8 cellular contexts compared by ENCODE assay signal in the genomic region with DNA sequence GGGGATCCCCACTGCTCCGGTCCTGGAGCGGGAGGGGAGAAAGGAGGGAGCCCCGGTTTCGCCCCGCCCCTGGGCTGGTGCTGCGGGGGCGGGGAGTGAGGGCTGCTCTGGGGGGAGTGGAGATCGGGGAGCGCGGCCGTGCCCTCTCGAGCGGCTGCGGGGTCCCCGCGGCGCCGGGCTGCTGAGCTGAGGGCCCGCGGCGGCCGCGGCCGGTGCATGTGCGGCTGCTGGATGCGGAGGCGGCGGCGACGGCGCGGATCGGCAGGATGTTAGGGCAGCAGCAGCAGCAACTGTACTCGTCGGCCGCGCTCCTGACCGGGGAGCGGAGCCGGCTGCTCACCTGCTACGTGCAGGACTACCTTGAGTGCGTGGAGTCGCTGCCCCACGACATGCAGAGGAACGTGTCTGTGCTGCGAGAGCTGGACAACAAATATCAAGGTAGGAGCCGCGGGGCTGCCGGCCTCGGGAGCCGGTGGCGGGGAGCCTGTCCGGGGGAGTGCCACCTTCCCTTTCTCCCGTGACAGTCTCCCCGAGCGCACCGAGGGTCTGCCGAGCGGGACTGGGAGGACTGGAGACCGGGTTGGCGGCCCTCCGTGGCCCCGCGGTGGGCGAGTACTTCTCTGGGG. TPM values are rescaled to one million over a fixed set of nuclear protein-coding genes. Genes with fewer than 3 reads are reported as not detected.
A peak's percentile ranks its signal among the peaks of the same experiment; 100 is the strongest.
DNase-seq lines count a peak whose midpoint lies in the region; ATAC-seq and TF ChIP-seq lines count a peak whose summit lies in the region.

A gene with protein sequence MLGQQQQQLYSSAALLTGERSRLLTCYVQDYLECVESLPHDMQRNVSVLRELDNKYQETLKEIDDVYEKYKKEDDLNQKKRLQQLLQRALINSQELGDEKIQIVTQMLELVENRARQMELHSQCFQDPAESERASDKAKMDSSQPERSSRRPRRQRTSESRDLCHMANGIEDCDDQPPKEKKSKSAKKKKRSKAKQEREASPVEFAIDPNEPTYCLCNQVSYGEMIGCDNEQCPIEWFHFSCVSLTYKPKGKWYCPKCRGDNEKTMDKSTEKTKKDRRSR (plus strand): TSS at position 129 of the 626 bp plus-strand sequence. CDS start 138 bp downstream, at position 267.

- TF ChIP-seq CTCF in omental fat pad (IDR thresholded peaks at IDR 0.05), result no peak

- peak within 1 kb of the TSS; percentile 73 to 77 for H3K4me3 ChIP-seq in CD4-positive, alpha-beta memory T cell (ENCODE audit: low read length in 2 of 2)

- peaks cover under 1 to 13% of the 10 kb centered on the region in 2 donors for H3K36me3 Mint-ChIP-seq in CD4-positive, alpha-beta memory T cell
- H3K36me3 Mint-ChIP-seq in activated CD8-positive, alpha-beta T cell treated with anti-CD3 and anti-CD28 coated beads, Interleukin-2, amount 10 ng/mL, durations not matched to agents 7 days and 5 days (ENCODE audit: low read depth), result peaks cover under 1% of the 10 kb centered on the region

- peaks cover 8 to 26% (median 20%) of the 10 kb centered on the region in 4 donors for H3K4me1 Mint-ChIP-seq in CD4-positive, alpha-beta memory T cell
- H3K4me1 Mint-ChIP-seq in activated CD8-positive, alpha-beta T cell treated with anti-CD3 and anti-CD28 coated beads, Interleukin-2, amount 10 ng/mL, durations not matched to agents 7 days and 5 days (ENCODE audit: low read depth), result peaks cover 34% of the 10 kb centered on the region

- H3K27me3 ChIP-seq in CD4-positive, alpha-beta memory T cell (ENCODE audit: insufficient read depth, low read length), result no peaks in the 10 kb centered on the region

- intact Hi-C loops in CD4-positive, alpha-beta memory T cell (cut with micrococcal nuclease), result loop anchor here (1.0 to 10.0 kb wide), 11 partner anchors 33 to 1966 kb away; a partner anchor contains a TSS

- no peaks in the 10 kb centered on the region for H3K9me3 ChIP-seq in CD4-positive, alpha-beta memory T cell (ENCODE audit: control insufficient read depth in 1 of 2, low read length in 2 of 2)

- POLR2A ChIA-PET in CD4-positive, alpha-beta memory T cell (lab: Charles Lee; ENCODE audit: partially characterized antibody), result interaction anchor here (0.6 to 6.9 kb wide), 9 partner anchors 10 to 1229 kb away, joined by 3 to 130 read pairs (median 6); a partner anchor contains a TSS
- POLR2A ChIA-PET in activated CD8-positive, alpha-beta T cell treated with anti-CD3 and anti-CD28 coated beads, Interleukin-2, amount 10 ng/mL, durations not matched to agents 7 days and 5 days (lab: Charles Lee), result interaction anchor here (0.7 to 3.6 kb wide), 6 partner anchors 12 to 587 kb away, joined by 3 to 43 read pairs (median 6); a partner anchor contains a TSS

- peak within 1 kb of the TSS; percentile 92 to 98 (median 97) for H3K4me3 Mint-ChIP-seq in CD4-positive, alpha-beta memory T cell
- peak within 1 kb of the TSS; percentile 93 for H3K4me3 Mint-ChIP-seq in activated CD8-positive, alpha-beta T cell treated with anti-CD3 and anti-CD28 coated beads, Interleukin-2, amount 10 ng/mL, durations not matched to agents 7 days and 5 days

- no peaks in the 10 kb centered on the region for H3K27me3 Mint-ChIP-seq in CD4-positive, alpha-beta memory T cell
- H3K27me3 Mint-ChIP-seq in activated CD8-positive, alpha-beta T cell treated with anti-CD3 and anti-CD28 coated beads, Interleukin-2, amount 10 ng/mL, durations not matched to agents 7 days and 5 days (ENCODE audit: low read depth), result no peaks in the 10 kb centered on the region

- H3K27ac ChIP-seq in CD4-positive, alpha-beta memory T cell (ENCODE audit: low read depth, low read length), result peak within 1 kb of the TSS; percentile 90

- ATAC-seq in GM18858 (IDR thresholded peaks at IDR 0.05; ENCODE audit: unreplicated experiment) (peak; percentile 21), HG03025 (IDR thresholded peaks at IDR 0.05; ENCODE audit: low FRiP score, unreplicated experiment) (peak; percentile 54), omental fat pad (ENCODE audit: low FRiP score) (peak; percentile 80)
- peak; percentile 66 for ATAC-seq in activated CD8-positive, alpha-beta T cell treated with anti-CD3 and anti-CD28 coated beads, Interleukin-2, amount 10 ng/mL, durations not matched to agents 7 days and 5 days

- no peaks in the 10 kb centered on the region for H3K36me3 ChIP-seq in CD4-positive, alpha-beta memory T cell (ENCODE audit: insufficient read depth, low read length)

- H3K27ac Mint-ChIP-seq in CD4-positive, alpha-beta memory T cell, result peak within 1 kb of the TSS; percentile 92 to 100 (median 99)
- peak within 1 kb of the TSS; percentile 98 for H3K27ac Mint-ChIP-seq in activated CD8-positive, alpha-beta T cell treated with anti-CD3 and anti-CD28 coated beads, Interleukin-2, amount 10 ng/mL, durations not matched to agents 7 days and 5 days

- no peaks in the 10 kb centered on the region for H3K9me3 Mint-ChIP-seq in CD4-positive, alpha-beta memory T cell
- H3K9me3 Mint-ChIP-seq in activated CD8-positive, alpha-beta T cell treated with anti-CD3 and anti-CD28 coated beads, Interleukin-2, amount 10 ng/mL, durations not matched to agents 7 days and 5 days (ENCODE audit: insufficient read depth), result no peaks in the 10 kb centered on the region

- peaks cover 19% of the 10 kb centered on the region for H3K4me1 ChIP-seq in CD4-positive, alpha-beta memory T cell (ENCODE audit: insufficient read depth, low read length)

- DNase-seq in CD4-positive, alpha-beta memory T cell, result no peak
- DNase-seq in NCI-H2171 (lab: John Stamatoyannopoulos, UW) (peak; percentile 54), foreskin melanocyte (peak; percentile 40), omental fat pad (ENCODE audit: low spot score) (no peak), T-helper 9 cell (no peak)
- DNase-seq in activated CD8-positive, alpha-beta T cell treated with anti-CD3 and anti-CD28 coated beads, Interleukin-2, amount 10 ng/mL, durations not matched to agents 7 days and 5 days, result no peak

- CTCF ChIA-PET in CD4-positive, alpha-beta memory T cell (lab: Charles Lee; ENCODE audit: partially characterized antibody), result interaction anchor here (1.3 to 3.6 kb wide), 4 partner anchors 30 to 587 kb away, joined by 3 to 15 read pairs (median 6); a partner anchor contains a TSS
- CTCF ChIA-PET in activated CD8-positive, alpha-beta T cell treated with anti-CD3 and anti-CD28 coated beads, Interleukin-2, amount 10 ng/mL, durations not matched to agents 7 days and 5 days (lab: Charles Lee), result interaction anchor here (2.3 kb wide), 1 partner anchor 154 kb away, joined by 5 read pairs; a partner anchor contains a TSS

RNA-seq across cellular contexts. Expression of the gene that starts here (rescaled TPM):
- total RNA-seq in CD4-positive, alpha-beta memory T cell, result 1 to 10 TPM; 8.9 to 9.2 TPM
- polyA plus RNA-seq in CD4-positive, alpha-beta memory T cell, result 10 to 100 TPM; 14.5 to 18.6 TPM
- total RNA-seq in activated CD8-positive, alpha-beta T cell treated with anti-CD3 and anti-CD28 coated beads, Interleukin-2, amount 10 ng/mL, durations not matched to agents 7 days and 5 days, result 10 to 100 TPM; 15.3 to 15.4 TPM
- total RNA-seq in omental fat pad, result 10 to 100 TPM; 11.5 to 28.5 (median 13.9) TPM

Comparison
In these comparisons a context has a peak if more than half of its experiments do, and no peak if none do; other contexts are left out.
1. DNase-seq: peak in NCI-H2171 (single experiment) and foreskin melanocyte (single experiment); none in CD4-positive, alpha-beta memory T cell (0 of 5), activated CD8-positive, alpha-beta T cell treated with anti-CD3 and anti-CD28 coated beads, Interleukin-2, amount 10 ng/mL, durations not matched to agents 7 days and 5 days (single experiment), omental fat pad (single experiment) and T-helper 9 cell (single experiment).
2. ATAC-seq: peak in every context shown above with its lines; median percentile 80 in omental fat pad; 66 in activated CD8-positive, alpha-beta T cell treated with anti-CD3 and anti-CD28 coated beads, Interleukin-2, amount 10 ng/mL, durations not matched to agents 7 days and 5 days; 54 in HG03025; 21 in GM18858.